ENCODE assay signal across 26 cellular contexts in genomic region chr1:37671261-37671660, GRCh38. TPM values are rescaled to one million over a fixed set of nuclear protein-coding genes. Genes with fewer than 3 reads are reported as not detected.
A peak's percentile ranks its signal among the peaks of the same experiment; 100 is the strongest.
DNase-seq lines count a peak whose midpoint lies in the region; ATAC-seq, FAIRE-seq and TF ChIP-seq lines count a peak whose summit lies in the region.
"Had no signal": no experiment of that assay in that cellular context is flagged by ENCODE, and none has a peak within 500 bp of the region (broad histone marks: within the 10 kb centered on the region; RNA-seq: fewer than 3 reads in every experiment).

No MANE protein-coding gene starts in this region.

- H3K79me2 ChIP-seq in HepG2 (ENCODE audit: insufficient read depth, low read length) = no peaks in the 10 kb centered on the region
- H3K79me2 ChIP-seq in K562 (ENCODE audit: control insufficient read depth, insufficient read depth, low read length) = no peaks in the 10 kb centered on the region

- POLR2A ChIA-PET in HepG2 (lab: Yijun Ruan, JAX) = no interaction called here
- POLR2A ChIA-PET in K562 (lab: Yijun Ruan, JAX) = interaction anchor here (0.6 kb wide), 1 partner anchor 114 kb away, joined by 3 read pairs; the partner anchor contains the start of gene DNALI1

- H3K9me3 ChIP-seq in HepG2 (ENCODE audit: low read length) (no peaks in the 10 kb centered on the region), right lobe of liver (no peaks in the 10 kb centered on the region), K562 (replicated peaks; ENCODE audit: control insufficient read depth, insufficient read depth, low read depth, low read length) (no peaks in the 10 kb centered on the region), spleen (no peaks in the 10 kb centered on the region)
- H3K9me3 ChIP-seq: BE2C; BLaER1 treated with 17β-estradiol and CSF1 and Interleukin-3, amounts not matched to agents 10 nM and 100 nM had no signal

- H3K27ac ChIP-seq in HepG2 (ENCODE audit: extremely low read length, insufficient read depth, low read length) = no peak overlapping the region
- H3K27ac ChIP-seq in right lobe of liver = no peak overlapping the region
- H3K27ac ChIP-seq in K562 (ENCODE audit: extremely low read depth, low read depth, low read length) = no peak overlapping the region
- H3K27ac ChIP-seq in spleen = no peak overlapping the region
- H3K27ac ChIP-seq: 22Rv1; BLaER1 treated with 17β-estradiol and CSF1 and Interleukin-3, amounts not matched to agents 10 nM and 100 nM; GM23248 had no signal

- H3K9ac ChIP-seq in HepG2 (ENCODE audit: insufficient read depth, low read depth, low read length) = no peak overlapping the region
- no peak overlapping the region for H3K9ac ChIP-seq in K562 (ENCODE audit: insufficient read depth in 1 of 2, low read depth in 2 of 2, low read length in 2 of 2)
- H3K9ac ChIP-seq: BLaER1 treated with 17β-estradiol and CSF1 and Interleukin-3, amounts not matched to agents 10 nM and 100 nM; GM23248 had no signal

- no peak for TF ChIP-seq RAD21 in HepG2 (CRISPR knock-in tag; IDR thresholded peaks at IDR 0.05)
- no peak for TF ChIP-seq RAD21 in K562 (CRISPR knock-in tag; conservative IDR thresholded peaks at IDR 0.05 in 1 of 2, IDR thresholded peaks at IDR 0.05 in 1 of 2)

- DNase-seq in HepG2 (ENCODE audit: low spot score) = no peak
- no peak for DNase-seq in right lobe of liver
- DNase-seq in K562 (ENCODE audit: extremely low read depth in 1 of 4, low spot score in 3 of 4) = no peak
- peak; percentile 5 for DNase-seq in spleen
- no peak for DNase-seq in DMS153 treated with DMSO at 0.1 percent for 48 hours (lab: John Stamatoyannopoulos, UW; ENCODE audit: unreplicated experiment)
- no peak for DNase-seq in activated CD4-positive, CD25-positive, alpha-beta regulatory T cell treated with anti-CD3 and anti-CD28 coated beads, Interleukin-2, amount 50 U/mL, for 72 hours
- DNase-seq: BE2C; CD4-positive, alpha-beta T cell; CD8-positive, alpha-beta memory T cell; DMS 273 treated with DMSO at 0.1 percent for 48 hours; DMS53; DMS79 treated with DMSO at 0.1 percent for 48 hours; GF-D8; GM23248; H9; HFFc6 had no signal

- intact Hi-C loops in HepG2 (cut with micrococcal nuclease; ENCODE audit: unreplicated experiment) = no loop called here
- intact Hi-C loops in right lobe of liver (cut with DNase I) = loop anchor here in 1 of 2 donors (10.0 kb wide), 1 partner anchor 186 kb away; no protein-coding TSS in a partner anchor
- intact Hi-C loops in K562 (cut with micrococcal nuclease) = no loop called here
- intact Hi-C loops in spleen (cut with DNase I; ENCODE audit: low total_unique reads) = no loop called here

- ATAC-seq in HepG2 (no peak), right lobe of liver (no peak), K562 (no peak)
- ATAC-seq: HCT116 had no signal

- H3K36me3 ChIP-seq in HepG2 (replicated peaks in 1 of 2; ENCODE audit: control insufficient read depth in 1 of 2, insufficient read depth in 2 of 2, low read length in 2 of 2) (no peaks in the 10 kb centered on the region), right lobe of liver (no peaks in the 10 kb centered on the region), K562 (ENCODE audit: control insufficient read depth, insufficient read depth, low read length) (no peaks in the 10 kb centered on the region), spleen (no peaks in the 10 kb centered on the region)
- H3K36me3 ChIP-seq: BE2C; BLaER1 treated with 17β-estradiol and CSF1 and Interleukin-3, amounts not matched to agents 10 nM and 100 nM had no signal

- WGBS in HepG2 (ENCODE audit: low lambda C conversion rate) = 6% methylated on average over 6 of the region's 6 CpGs
- WGBS in right lobe of liver (ENCODE audit: insufficient coverage, low coverage, low lambda C conversion rate, missing lambda C conversion rate) = 46% methylated on average over 6 of the region's 6 CpGs
- WGBS in K562 (ENCODE audit: insufficient coverage, low coverage, missing lambda C conversion rate) = 2% methylated on average over 6 of the region's 6 CpGs
- 76 to 86% (median 80%) methylated on average over 6 of the region's 6 CpGs for WGBS in spleen, 5 donors

- H3K4me3 ChIP-seq in HepG2 (replicated peaks in 1 of 3; ENCODE audit: insufficient read depth in 1 of 3, low read depth in 2 of 3, low read length in 3 of 3) = no peak overlapping the region
- H3K4me3 ChIP-seq in right lobe of liver = no peak overlapping the region
- no peak overlapping the region for H3K4me3 ChIP-seq in K562
- H3K4me3 ChIP-seq in spleen = no peak overlapping the region
- H3K4me3 ChIP-seq: BLaER1 treated with 17β-estradiol and CSF1 and Interleukin-3, amounts not matched to agents 10 nM and 100 nM; GM23248 had no signal

- H3K4me2 ChIP-seq in HepG2 (ENCODE audit: low read depth, low read length) (no peak overlapping the region), K562 (ENCODE audit: insufficient read depth, low read length) (no peak overlapping the region)

- H4K20me1 ChIP-seq in HepG2 (ENCODE audit: insufficient read depth, low read length) (no peaks in the 10 kb centered on the region), K562 (replicated peaks; ENCODE audit: control insufficient read depth, insufficient read depth, low read length) (peaks cover 3% of the 10 kb centered on the region; the same call in 1 of the 2 replicates)
- H4K20me1 ChIP-seq: BLaER1 treated with 17β-estradiol and CSF1 and Interleukin-3, amounts not matched to agents 10 nM and 100 nM had no signal

- H2AFZ ChIP-seq in HepG2 (ENCODE audit: low read length) (no peak overlapping the region), K562 (ENCODE audit: low read depth, low read length) (no peak overlapping the region)
- H2AFZ ChIP-seq: GM23248 had no signal

- CTCF ChIA-PET in HepG2 (lab: Yijun Ruan, JAX; ENCODE audit: low intra/inter-chr PET ratio, low total read pairs) = no interaction called here
- CTCF ChIA-PET in K562 (lab: Yijun Ruan, JAX; ENCODE audit: low intra/inter-chr PET ratio) = no interaction called here

- TF ChIP-seq CTCF in HepG2 (CRISPR knock-in tag; IDR thresholded peaks at IDR 0.05) (no peak), right lobe of liver (IDR thresholded peaks at IDR 0.05) (no peak), K562 (IDR thresholded peaks at IDR 0.05 in 2 of 3, conservative IDR thresholded peaks at IDR 0.05 in 1 of 3; ENCODE audit: insufficient read depth in 2 of 3, low read depth in 1 of 3, low read length in 3 of 3) (no peak), spleen (IDR thresholded peaks at IDR 0.05 in 8 of 11, conservative IDR thresholded peaks at IDR 0.05 in 3 of 11) (no peak)

- in situ Hi-C loops in HepG2 (cut with HindIII; ENCODE audit: extremely low pct_ligation_motif_present, low pct_unique_long_range_greater_than_20kb) (no loop called here), K562 (cut with MboI) (no loop called here)

- no TSS peak for BruUV-seq in HepG2 (replicated peaks; lab: Mats Ljungman, UMichigan)
- BruUV-seq in K562 (replicated peaks; lab: Mats Ljungman, UMichigan) = no TSS peak

- TF ChIP-seq POLR2A in HepG2 (IDR thresholded peaks at IDR 0.05; ENCODE audit: insufficient read depth in 1 of 2, low read depth in 2 of 2, low read length in 2 of 2) (no peak), right lobe of liver (IDR thresholded peaks at IDR 0.05) (no peak), K562 (conservative IDR thresholded peaks at IDR 0.05) (no peak), spleen (IDR thresholded peaks at IDR 0.05) (no peak)

- H3K27me3 ChIP-seq in HepG2 (ENCODE audit: control insufficient read depth in 1 of 2, insufficient read depth in 2 of 2, low read length in 2 of 2) = peaks cover 3 to 65% of the 10 kb centered on the region in 2 experiments; a peak in 3 of 5 replicates
- H3K27me3 ChIP-seq in right lobe of liver = no peaks in the 10 kb centered on the region
- peaks cover 56 to 68% of the 10 kb centered on the region in 2 experiments for H3K27me3 ChIP-seq in K562 (ENCODE audit: control insufficient read depth in 2 of 2, insufficient read depth in 2 of 2, low read length in 2 of 2)
- H3K27me3 ChIP-seq in spleen (replicated peaks in 1 of 7) = peaks cover 0 to 46% (median 0%) of the 10 kb centered on the region in 7 donors
- H3K27me3 ChIP-seq: BE2C had no signal

- no peak for TF ChIP-seq EP300 in HepG2 (IDR thresholded peaks at IDR 0.05; ENCODE audit: low read depth in 2 of 2, low read length in 2 of 2)
- TF ChIP-seq EP300 in HepG2 (CRISPR knock-in tag; IDR thresholded peaks at IDR 0.05; ENCODE audit: borderline replicate concordance) = no peak
- TF ChIP-seq EP300 in K562 (IDR thresholded peaks at IDR 0.05; ENCODE audit: low read length) = no peak

- H3K4me1 ChIP-seq in HepG2 (ENCODE audit: insufficient read depth, low read length) (peaks cover 8% of the 10 kb centered on the region), right lobe of liver (no peaks in the 10 kb centered on the region), K562 (replicated peaks in 1 of 2; ENCODE audit: control insufficient read depth in 2 of 2, insufficient read depth in 2 of 2, low read length in 2 of 2) (no peaks in the 10 kb centered on the region; a peak in 1 of 5 replicates), spleen (peaks cover 0 to 23% (median 0%) of the 10 kb centered on the region in 6 donors)

- H3K9me1 ChIP-seq in K562 (ENCODE audit: control insufficient read depth, insufficient read depth, low read length) = no peaks in the 10 kb centered on the region

- FAIRE-seq in HepG2 (lab: Jason Lieb, UNC) = no peak
- FAIRE-seq in K562 (lab: Jason Lieb, UNC) = no peak
- FAIRE-seq: A204.1, D721Med, GM12892, GM19239 had no signal

RNA-seq across cellular contexts. Expression of gene CDCA8, which starts 21.1 kb away (rescaled TPM):
- total RNA-seq in HepG2 (2016; rRNA removed; fragmentation: Illumina TruSeq; extraction: Trizol) = 38.6 and 48.7 TPM in 2 replicates
- 8.9 and 10.2 TPM in 2 replicates for total RNA-seq in HepG2 (2016; cell fraction: cytosol; rRNA removed; fragmentation: Illumina TruSeq; extraction: Trizol; ENCODE audit: low read depth)
- 38.9 and 41.7 TPM in 2 replicates for total RNA-seq in HepG2 (2016; cell fraction: insoluble cytoplasmic fraction; rRNA removed; fragmentation: Illumina TruSeq; extraction: Trizol)
- total RNA-seq in HepG2 (2016; cell fraction: membrane; rRNA removed; fragmentation: Illumina TruSeq; extraction: Trizol) = 24.2 and 26.4 TPM in 2 replicates
- 18.9 and 20.3 TPM in 2 replicates for total RNA-seq in HepG2 (2016; cell fraction: nucleus; rRNA removed; fragmentation: Illumina TruSeq; extraction: Trizol)
- 16.7 and 24.1 TPM in 2 replicates for polyA plus RNA-seq in HepG2 (2011; rRNA removed)
- polyA plus RNA-seq in HepG2 (2011; cell fraction: cytosol; rRNA removed) = 20.5 and 26.2 TPM in 2 replicates
- polyA plus RNA-seq in HepG2 (2011; cell fraction: nucleus; rRNA removed) = 11.8 and 15.5 TPM in 2 replicates
- polyA plus RNA-seq in HepG2 (2012) = 10.8 and 17.1 TPM in 2 replicates
- polyA plus RNA-seq in HepG2 (2016; cell fraction: cytosol; fragmentation: Illumina TruSeq; extraction: Trizol; ENCODE audit: low read depth) = 5.2 and 5.7 TPM in 2 replicates
- polyA plus RNA-seq in HepG2 (2016; cell fraction: insoluble cytoplasmic fraction; fragmentation: Illumina TruSeq; extraction: Trizol; ENCODE audit: low read depth) = 45.9 and 54.1 TPM in 2 replicates
- 12.7 and 13.2 TPM in 2 replicates for polyA plus RNA-seq in HepG2 (2016; cell fraction: membrane; fragmentation: Illumina TruSeq; extraction: Trizol; ENCODE audit: low read depth)
- 32.7 and 33.4 TPM in 2 replicates for polyA plus RNA-seq in HepG2 (2016; cell fraction: nucleus; fragmentation: Illumina TruSeq; extraction: Trizol; ENCODE audit: insufficient read depth, low read depth)
- polyA minus RNA-seq in HepG2 (2011; rRNA and poly(A)+ RNA removed; ENCODE audit: low replicate concordance) = 32.5 and 61.3 TPM in 2 replicates
- 12.6 and 18.5 TPM in 2 replicates for polyA minus RNA-seq in HepG2 (2011; cell fraction: cytosol; rRNA and poly(A)+ RNA removed)
- polyA minus RNA-seq in HepG2 (2011; cell fraction: nucleus; rRNA and poly(A)+ RNA removed) = 6.8 and 9.4 TPM in 2 replicates
- 1 to 10 TPM in 2 of 6 experiments, under 1 TPM in 4; 0.31 to 2.2 (median 0.76) TPM for total RNA-seq in right lobe of liver
- 55.0 and 75.1 TPM in 2 replicates for total RNA-seq in K562 (2011; cell fraction: chromatin; rRNA removed; ENCODE audit: low replicate concordance)
- total RNA-seq in K562 (2011; cell fraction: nucleolus; rRNA removed) = 60.3 and 62.5 TPM in 2 replicates
- total RNA-seq in K562 (2011; cell fraction: nucleoplasm; rRNA removed) = 61.4 and 63.4 TPM in 2 replicates
- 26.4 and 29.3 TPM in 2 replicates for total RNA-seq in K562 (2014; rRNA removed)
- 35.8 and 38.3 TPM in 2 replicates for total RNA-seq in K562 (2014; rRNA removed; fragmentation: Illumina TruSeq; extraction: Trizol)
- 34.4 and 37.7 TPM in 2 replicates for total RNA-seq in K562 (2015; rRNA removed; fragmentation: Illumina TruSeq; extraction: Trizol)
- 72.5 and 81.8 TPM in 2 replicates for total RNA-seq in K562 (2021)
- 118 and 120 TPM in 2 replicates for polyA plus RNA-seq in K562 (2011; rRNA removed)
- polyA plus RNA-seq in K562 (2011; cell fraction: cytosol; rRNA removed) = 99.5 and 121 TPM in 2 replicates
- polyA plus RNA-seq in K562 (2011; cell fraction: nucleus; rRNA removed) = 89.5 and 92.0 TPM in 2 replicates
- 72.5 and 78.6 TPM in 2 replicates for polyA plus RNA-seq in K562 (2012)
- 117 and 124 TPM in 2 replicates for polyA plus RNA-seq in K562 (2014; fragmentation: Illumina TruSeq; extraction: Trizol)
- polyA plus RNA-seq in K562 (2014; fragmentation: Nextera tagmentation; extraction: Ambion mirVana) = 100 to 1,000 TPM in 1 of 2 experiments, 10 to 100 TPM in 1; 84.3 to 148 TPM
- 74.1 and 81.7 TPM in 2 replicates for polyA plus RNA-seq in K562 (2014; rRNA removed)
- 68.8 and 84.8 TPM in 2 replicates for polyA minus RNA-seq in K562 (2011; rRNA and poly(A)+ RNA removed)
- 44.7 and 47.7 TPM in 2 replicates for polyA minus RNA-seq in K562 (2011; cell fraction: cytosol; rRNA and poly(A)+ RNA removed)
- 24.9 and 31.9 TPM in 2 replicates for polyA minus RNA-seq in K562 (2011; cell fraction: nucleus; rRNA and poly(A)+ RNA removed)
- total RNA-seq in spleen = 1 to 10 TPM; 1.2 to 8.2 (median 4.3) TPM
- 1 to 10 TPM; 1.5 to 7.7 (median 3.9) TPM for polyA plus RNA-seq in spleen

RNA-seq across cellular contexts. Expression of gene RSPO1, which starts 36.6 kb away (rescaled TPM):
- not detected in 2 replicates for total RNA-seq in HepG2 (2016; rRNA removed; fragmentation: Illumina TruSeq; extraction: Trizol)
- total RNA-seq in HepG2 (2016; cell fraction: cytosol; rRNA removed; fragmentation: Illumina TruSeq; extraction: Trizol; ENCODE audit: low read depth) = not detected in 2 replicates
- total RNA-seq in HepG2 (2016; cell fraction: insoluble cytoplasmic fraction; rRNA removed; fragmentation: Illumina TruSeq; extraction: Trizol) = not detected in 2 replicates
- total RNA-seq in HepG2 (2016; cell fraction: membrane; rRNA removed; fragmentation: Illumina TruSeq; extraction: Trizol) = not detected in 2 replicates
- not detected in 2 replicates for total RNA-seq in HepG2 (2016; cell fraction: nucleus; rRNA removed; fragmentation: Illumina TruSeq; extraction: Trizol)
- polyA plus RNA-seq in HepG2 (2011; rRNA removed) = not detected in 2 replicates
- polyA plus RNA-seq in HepG2 (2011; cell fraction: cytosol; rRNA removed) = not detected in 2 replicates
- polyA plus RNA-seq in HepG2 (2011; cell fraction: nucleus; rRNA removed) = not detected in 2 replicates
- not detected in 2 replicates for polyA plus RNA-seq in HepG2 (2012)
- not detected in 2 replicates for polyA plus RNA-seq in HepG2 (2016; cell fraction: cytosol; fragmentation: Illumina TruSeq; extraction: Trizol; ENCODE audit: low read depth)
- not detected in 2 replicates for polyA plus RNA-seq in HepG2 (2016; cell fraction: insoluble cytoplasmic fraction; fragmentation: Illumina TruSeq; extraction: Trizol; ENCODE audit: low read depth)
- not detected in 2 replicates for polyA plus RNA-seq in HepG2 (2016; cell fraction: membrane; fragmentation: Illumina TruSeq; extraction: Trizol; ENCODE audit: low read depth)
- not detected in 2 replicates for polyA plus RNA-seq in HepG2 (2016; cell fraction: nucleus; fragmentation: Illumina TruSeq; extraction: Trizol; ENCODE audit: insufficient read depth, low read depth)
- not detected in 2 replicates for polyA minus RNA-seq in HepG2 (2011; rRNA and poly(A)+ RNA removed; ENCODE audit: low replicate concordance)
- not detected in 2 replicates for polyA minus RNA-seq in HepG2 (2011; cell fraction: cytosol; rRNA and poly(A)+ RNA removed)
- not detected in 2 replicates for polyA minus RNA-seq in HepG2 (2011; cell fraction: nucleus; rRNA and poly(A)+ RNA removed)
- total RNA-seq in right lobe of liver = not detected
- not detected in 2 replicates for total RNA-seq in K562 (2011; cell fraction: chromatin; rRNA removed; ENCODE audit: low replicate concordance)
- total RNA-seq in K562 (2011; cell fraction: nucleolus; rRNA removed) = not detected in 2 replicates
- total RNA-seq in K562 (2011; cell fraction: nucleoplasm; rRNA removed) = not detected in 2 replicates
- not detected in 2 replicates for total RNA-seq in K562 (2014; rRNA removed)
- total RNA-seq in K562 (2014; rRNA removed; fragmentation: Illumina TruSeq; extraction: Trizol) = not detected in 2 replicates
- not detected in 2 replicates for total RNA-seq in K562 (2015; rRNA removed; fragmentation: Illumina TruSeq; extraction: Trizol)
- not detected in 2 replicates for total RNA-seq in K562 (2021)
- polyA plus RNA-seq in K562 (2011; rRNA removed) = not detected in 2 replicates
- polyA plus RNA-seq in K562 (2011; cell fraction: cytosol; rRNA removed) = not detected in 2 replicates
- polyA plus RNA-seq in K562 (2011; cell fraction: nucleus; rRNA removed) = not detected in 2 replicates
- not detected in 2 replicates for polyA plus RNA-seq in K562 (2012)
- polyA plus RNA-seq in K562 (2014; fragmentation: Illumina TruSeq; extraction: Trizol) = not detected in 2 replicates
- polyA plus RNA-seq in K562 (2014; fragmentation: Nextera tagmentation; extraction: Ambion mirVana) = not detected
- polyA plus RNA-seq in K562 (2014; rRNA removed) = not detected in 2 replicates
- polyA minus RNA-seq in K562 (2011; rRNA and poly(A)+ RNA removed) = not detected in 2 replicates
- not detected in 2 replicates for polyA minus RNA-seq in K562 (2011; cell fraction: cytosol; rRNA and poly(A)+ RNA removed)
- polyA minus RNA-seq in K562 (2011; cell fraction: nucleus; rRNA and poly(A)+ RNA removed) = not detected in 2 replicates
- 1 to 10 TPM in 1 of 7 donors, under 1 TPM in 5, not detected in 1; 0.37 to 1.0 (median 0.53) TPM for total RNA-seq in spleen
- under 1 TPM; 0.20 to 0.50 (median 0.48) TPM for polyA plus RNA-seq in spleen
- total RNA-seq: CD4-positive, alpha-beta T cell; CD8-positive, alpha-beta memory T cell; Daoy; HFFc6 had no signal
- polyA plus RNA-seq: AG04450; CD14-positive monocyte; CD8-positive, alpha-beta memory T cell; GM23248 had no signal
